Comparison of ENCODE assay signal across 17 cellular contexts in the genomic region with DNA sequence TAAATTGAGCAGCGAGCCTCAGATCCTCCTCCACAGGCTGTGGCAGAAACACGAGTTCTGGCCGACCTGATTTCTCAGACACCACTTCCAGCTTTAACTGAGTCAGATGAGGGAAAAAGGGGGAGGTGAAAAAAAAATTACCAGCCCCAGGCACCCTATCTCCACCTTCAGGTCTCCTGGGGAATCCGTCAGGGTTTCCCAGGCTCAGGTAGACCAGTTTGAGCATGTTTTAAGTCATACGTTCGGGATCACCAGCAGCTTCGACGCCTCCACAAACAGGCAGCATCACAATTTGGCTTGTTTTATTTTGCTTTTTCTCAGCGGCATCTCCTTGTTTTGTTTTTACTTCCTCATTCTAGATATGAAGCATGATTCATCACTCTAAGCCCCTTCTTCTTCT.
DNase-seq lines count a peak whose midpoint lies in the region; ATAC-seq and TF ChIP-seq lines count a peak whose summit lies in the region.
"Had no signal": no experiment of that assay in that cellular context is flagged by ENCODE, and none has a peak within 500 bp of the region (broad histone marks: within the 10 kb centered on the region; RNA-seq: fewer than 3 reads in every experiment).

No MANE protein-coding gene starts in this region.

- H3K27me3 ChIP-seq in GM23338 (ENCODE audit: insufficient read depth), result no peaks in the 10 kb centered on the region
- H3K27me3 ChIP-seq in OCI-LY1 (ENCODE audit: insufficient read depth, low read length), result no peaks in the 10 kb centered on the region
- no peaks in the 10 kb centered on the region for H3K27me3 ChIP-seq in smooth muscle cell (ENCODE audit: low read depth)
- H3K27me3 ChIP-seq in neural progenitor cell, result no peaks in the 10 kb centered on the region
- H3K27me3 ChIP-seq: adrenal gland, heart right ventricle, uterus had no signal

- CTCF ChIA-PET in activated CD8-positive, alpha-beta T cell treated with anti-CD3 and anti-CD28 coated beads for 36 hours (lab: Charles Lee), result no interaction called here

- H3K79me2 ChIP-seq in GM23338 (replicated peaks; ENCODE audit: insufficient read depth) (no peaks in the 10 kb centered on the region), OCI-LY1 (ENCODE audit: insufficient read depth, low read length) (no peaks in the 10 kb centered on the region), smooth muscle cell (ENCODE audit: low read depth) (no peaks in the 10 kb centered on the region), neural progenitor cell (ENCODE audit: low read depth) (no peaks in the 10 kb centered on the region)

- no peaks in the 10 kb centered on the region for H3K36me3 Mint-ChIP-seq in GM23338 (ENCODE audit: low read depth)
- no peaks in the 10 kb centered on the region for H3K36me3 Mint-ChIP-seq in neural progenitor cell
- H3K36me3 Mint-ChIP-seq in activated CD8-positive, alpha-beta T cell treated with anti-CD3 and anti-CD28 coated beads for 36 hours (ENCODE audit: low read depth), result no peaks in the 10 kb centered on the region

- intact Hi-C loops in activated CD8-positive, alpha-beta T cell treated with anti-CD3 and anti-CD28 coated beads for 36 hours (cut with micrococcal nuclease), result no loop called here

- no peak overlapping the region for H3K4me3 ChIP-seq in GM23338
- peak overlapping the region; percentile 2 for H3K4me3 ChIP-seq in OCI-LY1 (ENCODE audit: low read depth, low read length, poor library complexity, severe bottlenecking)
- H3K4me3 ChIP-seq in epithelial cell of esophagus (ENCODE audit: low read length), result no peak overlapping the region
- no peak overlapping the region for H3K4me3 ChIP-seq in smooth muscle cell
- no peak overlapping the region for H3K4me3 ChIP-seq in neural progenitor cell
- H3K4me3 ChIP-seq: adrenal gland, heart right ventricle, prostate gland, uterus had no signal

- H3K27ac ChIP-seq in GM23338 (ENCODE audit: low read depth) (no peak overlapping the region), OCI-LY1 (ENCODE audit: low read depth, low read length, poor library complexity, severe bottlenecking) (peak overlapping the region; percentile 88), smooth muscle cell (ENCODE audit: low read depth) (peak overlapping the region; percentile 33), neural progenitor cell (no peak overlapping the region)
- H3K27ac ChIP-seq: adrenal gland, heart right ventricle, prostate gland had no signal

- TF ChIP-seq CTCF in GM23338 (conservative IDR thresholded peaks at IDR 0.05; ENCODE audit: low read depth in 2 of 2) (peak in 1 of 2 experiments; percentile 11; a peak in 1 of 4 replicates), OCI-LY1 (IDR thresholded peaks at IDR 0.05; ENCODE audit: low read length) (no peak), epithelial cell of esophagus (IDR thresholded peaks at IDR 0.05; ENCODE audit: insufficient read depth, low read depth, low read length, missing control alignments) (no peak), smooth muscle cell (IDR thresholded peaks at IDR 0.05; ENCODE audit: borderline replicate concordance, insufficient read depth, poor library complexity, severe bottlenecking) (no peak), neural progenitor cell (IDR thresholded peaks at IDR 0.05) (no peak)
- TF ChIP-seq CTCF in activated CD8-positive, alpha-beta T cell treated with anti-CD3 and anti-CD28 coated beads for 36 hours (IDR thresholded peaks at IDR 0.05), result no peak

- no peaks in the 10 kb centered on the region for H4K20me1 ChIP-seq in GM23338 (replicated peaks; ENCODE audit: insufficient read depth)
- no peaks in the 10 kb centered on the region for H4K20me1 ChIP-seq in OCI-LY1 (ENCODE audit: insufficient read depth, low read length)
- H4K20me1 ChIP-seq in smooth muscle cell (ENCODE audit: low read depth), result no peaks in the 10 kb centered on the region
- no peaks in the 10 kb centered on the region for H4K20me1 ChIP-seq in neural progenitor cell (ENCODE audit: low read depth)

- H3K4me1 Mint-ChIP-seq in GM23338, result no peaks in the 10 kb centered on the region
- H3K4me1 Mint-ChIP-seq in neural progenitor cell, result peaks cover 4% of the 10 kb centered on the region
- no peaks in the 10 kb centered on the region for H3K4me1 Mint-ChIP-seq in activated CD8-positive, alpha-beta T cell treated with anti-CD3 and anti-CD28 coated beads for 36 hours (ENCODE audit: low read depth)

- no peaks in the 10 kb centered on the region for H3K9me3 ChIP-seq in OCI-LY1 (ENCODE audit: low read length)
- H3K9me3 ChIP-seq in smooth muscle cell (replicated peaks; ENCODE audit: low read depth), result no peaks in the 10 kb centered on the region
- H3K9me3 ChIP-seq in neural progenitor cell (ENCODE audit: low read depth), result no peaks in the 10 kb centered on the region
- H3K9me3 ChIP-seq: adrenal gland, heart right ventricle, prostate gland, SK-N-SH, uterus had no signal

- no peak overlapping the region for H3K4me2 ChIP-seq in GM23338
- H3K4me2 ChIP-seq in OCI-LY1 (ENCODE audit: low read length), result peak overlapping the region; percentile 34
- H3K4me2 ChIP-seq in smooth muscle cell, result peak overlapping the region; percentile 15
- no peak overlapping the region for H3K4me2 ChIP-seq in neural progenitor cell
- H3K4me2 ChIP-seq: SK-N-SH had no signal

- 53% methylated on average over 9 of the region's 9 CpGs for WGBS in smooth muscle cell (ENCODE audit: low lambda C conversion rate)

- H3K9me3 Mint-ChIP-seq in GM23338 (no peaks in the 10 kb centered on the region), neural progenitor cell (no peaks in the 10 kb centered on the region)
- H3K9me3 Mint-ChIP-seq in activated CD8-positive, alpha-beta T cell treated with anti-CD3 and anti-CD28 coated beads for 36 hours, result no peaks in the 10 kb centered on the region

- H2AFZ ChIP-seq in GM23338 (0 out of 2 replicates have a peak overlapping the region, but pooled peaks have one; percentile 18), OCI-LY1 (ENCODE audit: low read length) (peak overlapping the region; percentile 6; the same call in 1 of the 2 replicates), smooth muscle cell (ENCODE audit: low read depth) (peak overlapping the region; percentile 28), neural progenitor cell (replicated peaks) (no peak overlapping the region)

- DNase-seq in GM23338 (ENCODE audit: low spot score) (no peak), epithelial cell of esophagus (ENCODE audit: low read depth) (peak; percentile 77), smooth muscle cell (lab: John Stamatoyannopoulos, UW; ENCODE audit: unreplicated experiment) (no peak), neural progenitor cell (ENCODE audit: low spot score) (no peak), kidney tubule cell (ENCODE audit: low spot score) (no peak)
- no peak for DNase-seq in activated CD8-positive, alpha-beta T cell treated with anti-CD3 and anti-CD28 coated beads for 36 hours
- DNase-seq: activated CD4-positive, alpha-beta T cell treated with anti-CD3 and anti-CD28 coated beads, Interleukin-2, amount 50 U/mL, for 48 hours; adrenal gland; cortex of kidney; heart right ventricle; left ventricle myocardium superior; NCI-H146; NCI-H510A; SK-N-SH; uterus had no signal

- H3K27me3 Mint-ChIP-seq in GM23338 (ENCODE audit: insufficient read depth, low read depth, poor library complexity), result peaks cover 3% of the 10 kb centered on the region
- peaks cover 2% of the 10 kb centered on the region for H3K27me3 Mint-ChIP-seq in neural progenitor cell (ENCODE audit: insufficient read depth, low read depth)
- peaks cover 14% of the 10 kb centered on the region for H3K27me3 Mint-ChIP-seq in activated CD8-positive, alpha-beta T cell treated with anti-CD3 and anti-CD28 coated beads for 36 hours

- no peak for ATAC-seq in GM23338
- ATAC-seq in activated CD8-positive, alpha-beta T cell treated with anti-CD3 and anti-CD28 coated beads for 36 hours, result no peak
- ATAC-seq: heart right ventricle, left ventricle myocardium superior had no signal

- H3K27ac Mint-ChIP-seq in GM23338, result no peak overlapping the region
- no peak overlapping the region for H3K27ac Mint-ChIP-seq in neural progenitor cell
- H3K27ac Mint-ChIP-seq in activated CD8-positive, alpha-beta T cell treated with anti-CD3 and anti-CD28 coated beads for 36 hours, result no peak overlapping the region

- H3F3A ChIP-seq in GM23338 (replicated peaks; ENCODE audit: low read depth), result no peaks in the 10 kb centered on the region
- H3F3A ChIP-seq in OCI-LY1 (ENCODE audit: insufficient read depth, low read length), result no peaks in the 10 kb centered on the region
- no peaks in the 10 kb centered on the region for H3F3A ChIP-seq in smooth muscle cell (ENCODE audit: low read depth)
- no peaks in the 10 kb centered on the region for H3F3A ChIP-seq in neural progenitor cell (ENCODE audit: low read depth)

- H3K9me2 ChIP-seq in GM23338 (ENCODE audit: insufficient read depth) (peaks cover 4% of the 10 kb centered on the region), OCI-LY1 (ENCODE audit: low read depth, low read length) (no peaks in the 10 kb centered on the region)
- H3K9me2 ChIP-seq: SK-N-SH had no signal

- H3K4me3 Mint-ChIP-seq in GM23338, result no peak overlapping the region
- no peak overlapping the region for H3K4me3 Mint-ChIP-seq in neural progenitor cell
- no peak overlapping the region for H3K4me3 Mint-ChIP-seq in activated CD8-positive, alpha-beta T cell treated with anti-CD3 and anti-CD28 coated beads for 36 hours

- H3K4me1 ChIP-seq in GM23338 (ENCODE audit: insufficient read depth) (no peaks in the 10 kb centered on the region), OCI-LY1 (ENCODE audit: insufficient read depth, low read length, severe bottlenecking) (peaks cover 72% of the 10 kb centered on the region), smooth muscle cell (ENCODE audit: low read depth) (no peaks in the 10 kb centered on the region), neural progenitor cell (no peaks in the 10 kb centered on the region)
- H3K4me1 ChIP-seq: adrenal gland, prostate gland, uterus had no signal

- POLR2A ChIA-PET in activated CD8-positive, alpha-beta T cell treated with anti-CD3 and anti-CD28 coated beads for 36 hours (lab: Charles Lee), result no interaction called here

- H3K36me3 ChIP-seq in GM23338 (ENCODE audit: insufficient read depth) (no peaks in the 10 kb centered on the region), OCI-LY1 (ENCODE audit: insufficient read depth, low read length) (no peaks in the 10 kb centered on the region), smooth muscle cell (ENCODE audit: low read depth) (no peaks in the 10 kb centered on the region), neural progenitor cell (no peaks in the 10 kb centered on the region)
- H3K36me3 ChIP-seq: adrenal gland, heart right ventricle, prostate gland, uterus had no signal

- H3K9ac ChIP-seq in OCI-LY1 (ENCODE audit: low read length) (peak overlapping the region; percentile 44), smooth muscle cell (ENCODE audit: low read depth) (no peak overlapping the region), neural progenitor cell (no peak overlapping the region)
- H3K9ac ChIP-seq: SK-N-SH had no signal

TF ChIP-seq in GM23338, 12 proteins besides CTCF, POLR2A, EP300 and RAD21 (continues in another document):
- TF ChIP-seq EZH2 (IDR thresholded peaks at IDR 0.05; ENCODE audit: low read depth, unreplicated experiment) (no peak), STAT1 (IDR thresholded peaks at IDR 0.05; ENCODE audit: unreplicated experiment) (no peak)

Comparison
In these comparisons a context has a peak if more than half of its experiments do, and no peak if none do; other contexts are left out.
1. H3K27ac ChIP-seq: peak in OCI-LY1 (single experiment) and smooth muscle cell (single experiment); none in GM23338 (single experiment) and neural progenitor cell (single experiment).
2. H3K4me2 ChIP-seq: peak in OCI-LY1 (single experiment) and smooth muscle cell (single experiment); none in GM23338 (single experiment) and neural progenitor cell (single experiment).